Comparison of ENCODE assay signal across 8 cellular contexts in genomic region chr19:37979547-37980082, GRCh38.
A peak's percentile ranks its signal among the peaks of the same experiment; 100 is the strongest.
DNase-seq lines count a peak whose midpoint lies in the region; ATAC-seq, FAIRE-seq and TF ChIP-seq lines count a peak whose summit lies in the region.

No MANE protein-coding gene starts in this region.

- H3K9me3 ChIP-seq in mucosa of descending colon = no peaks in the 10 kb centered on the region

- peak; percentile 54 for DNase-seq in RCC 7860 (ENCODE audit: low spot score)
- peak in 2 of 3 donors; percentile 51 to 66 for DNase-seq in mucosa of descending colon
- no peak for DNase-seq in head of caudate nucleus
- no peak for DNase-seq in UCSD-AML1 (lab: John Stamatoyannopoulos, UW; ENCODE audit: unreplicated experiment)
- no peak for DNase-seq in medulla oblongata (ENCODE audit: extremely low spot score)
- DNase-seq in activated CD4-positive, CD25-positive, alpha-beta regulatory T cell treated with anti-CD3 and anti-CD28 coated beads, Interleukin-2, amount 50 U/mL, for 72 hours = no peak

- H3K4me1 ChIP-seq in mucosa of descending colon (ENCODE audit: low read depth) = peaks cover 40% of the 10 kb centered on the region

- ATAC-seq in GM18498 (IDR thresholded peaks at IDR 0.05; ENCODE audit: unreplicated experiment) (peak; percentile 46), HG02840 (IDR thresholded peaks at IDR 0.05; ENCODE audit: low FRiP score, unreplicated experiment) (peak; percentile 33), mucosa of descending colon (peak; percentile 49)

- no peaks in the 10 kb centered on the region for H3K36me3 ChIP-seq in mucosa of descending colon (ENCODE audit: low read depth)

- intact Hi-C loops in mucosa of descending colon (cut with DNase I, micrococcal nuclease) (loop anchor here in 1 of 2 donors (10.0 kb wide), 1 partner anchor 75 kb away; the partner anchor contains the start of genes SIPA1L3 and WDR87), head of caudate nucleus (cut with DNase I) (no loop called here)

- no peak for FAIRE-seq in RCC 7860 (lab: Jason Lieb, UNC)

- no peak for TF ChIP-seq CTCF in mucosa of descending colon (IDR thresholded peaks at IDR 0.05)

- no peak overlapping the region for H3K4me3 ChIP-seq in mucosa of descending colon

Comparison
In these comparisons a context has a peak if more than half of its experiments do, and no peak if none do; other contexts are left out.
1. DNase-seq: peak in RCC 7860 (single experiment) and mucosa of descending colon (2 of 3); none in head of caudate nucleus (0 of 42), UCSD-AML1 (single experiment), medulla oblongata (single experiment) and activated CD4-positive, CD25-positive, alpha-beta regulatory T cell treated with anti-CD3 and anti-CD28 coated beads, Interleukin-2, amount 50 U/mL, for 72 hours (single experiment).
2. Peak in every context shown above with its lines, with median percentiles within 50 percentile points of each other: ATAC-seq.